7 cellular contexts compared by ENCODE assay signal in genomic region chr19:2302319-2303208, GRCh38. TPM values are rescaled to one million over a fixed set of nuclear protein-coding genes. Genes with fewer than 3 reads are reported as not detected.
DNase-seq lines count a peak whose midpoint lies in the region; ATAC-seq and TF ChIP-seq lines count a peak whose summit lies in the region.
"Had no signal": no experiment of that assay in that cellular context is flagged by ENCODE, and none has a peak within 500 bp of the region (broad histone marks: within the 10 kb centered on the region; RNA-seq: fewer than 3 reads in every experiment).

No MANE protein-coding gene starts in this region.

- no peak overlapping the region for H2AFZ ChIP-seq in PC-3 (ENCODE audit: low read length)

- in situ Hi-C loops in gastrocnemius medialis (cut with MboI; ENCODE audit: low sequenced_read_pairs in 4 of 4) = no loop called here

- H3K4me2 ChIP-seq in PC-3 (ENCODE audit: low read length) = no peak overlapping the region

- BruUV-seq in PC-3 (replicated peaks; lab: Mats Ljungman, UMichigan) = no TSS peak

- H3K9me3 ChIP-seq in WERI-Rb-1 (ENCODE audit: severe bottlenecking) (peaks cover 7% of the 10 kb centered on the region), gastrocnemius medialis (no peaks in the 10 kb centered on the region), PC-3 (ENCODE audit: low read length) (no peaks in the 10 kb centered on the region)

- peak overlapping the region; percentile 42; the same call in 1 of the 2 replicates for H3K27ac ChIP-seq in WERI-Rb-1
- no peak overlapping the region for H3K27ac ChIP-seq in gastrocnemius medialis
- H3K27ac ChIP-seq in PC-3 (ENCODE audit: low read length) = no peak overlapping the region

- H3F3A ChIP-seq in PC-3 (ENCODE audit: low read length, unreplicated experiment) = no peaks in the 10 kb centered on the region

- CTCF ChIA-PET in PC-3 (lab: Charles Lee) = no interaction called here

- H3K4me1 ChIP-seq in gastrocnemius medialis = peaks cover 0 to 3% of the 10 kb centered on the region in 2 donors
- no peaks in the 10 kb centered on the region for H3K4me1 ChIP-seq in PC-3 (ENCODE audit: insufficient read depth, low read length)

- DNase-seq in WERI-Rb-1 = no peak
- peak; percentile 38 for DNase-seq in germinal center (ENCODE audit: low spot score)
- peak; percentile 22 to 53 for DNase-seq in gastrocnemius medialis
- DNase-seq in NCI-H1092 (lab: John Stamatoyannopoulos, UW) = no peak
- DNase-seq in PC-3 = no peak
- DNase-seq in NK-92 treated with Interleukin-12 subunit alpha and Interleukin-12 subunit beta, amount 100 ng/mL, for 24 hours (lab: John Stamatoyannopoulos, UW) = no peak

- TF ChIP-seq CTCF in WERI-Rb-1 (IDR thresholded peaks at IDR 0.05; ENCODE audit: low read depth, low read length) (no peak), gastrocnemius medialis (IDR thresholded peaks at IDR 0.05 in 4 of 5, conservative IDR thresholded peaks at IDR 0.05 in 1 of 5) (no peak), PC-3 (conservative IDR thresholded peaks at IDR 0.05; ENCODE audit: low read depth, low read length) (no peak)

- H3K36me3 ChIP-seq in WERI-Rb-1 (no peaks in the 10 kb centered on the region), gastrocnemius medialis (no peaks in the 10 kb centered on the region), PC-3 (ENCODE audit: low read depth, low read length) (no peaks in the 10 kb centered on the region)

- no peaks in the 10 kb centered on the region for H3K27me3 ChIP-seq in WERI-Rb-1 (ENCODE audit: insufficient read depth, low read depth, severe bottlenecking)
- peaks cover 16 to 19% (median 16%) of the 10 kb centered on the region in 3 donors for H3K27me3 ChIP-seq in gastrocnemius medialis
- H3K27me3 ChIP-seq in PC-3 (ENCODE audit: low read length) = no peaks in the 10 kb centered on the region

- ATAC-seq in gastrocnemius medialis = peak; percentile 26 to 66
- ATAC-seq in PC-3 = no peak

- no peak overlapping the region for H3K9ac ChIP-seq in PC-3 (ENCODE audit: low read length)

- H4K20me1 ChIP-seq in PC-3 (ENCODE audit: low read length) = no peaks in the 10 kb centered on the region

- TF ChIP-seq POLR2A in gastrocnemius medialis (IDR thresholded peaks at IDR 0.05) = no peak

- no peaks in the 10 kb centered on the region for H3K9me2 ChIP-seq in PC-3 (replicated peaks; ENCODE audit: low read length)

- H3K4me3 ChIP-seq in WERI-Rb-1 (ENCODE audit: low read depth, low read length) (no peak overlapping the region), gastrocnemius medialis (peak overlapping the region in 1 of 4 donors; percentile 15), PC-3 (ENCODE audit: low read length) (no peak overlapping the region)

- no peaks in the 10 kb centered on the region for H3K79me2 ChIP-seq in PC-3 (ENCODE audit: low read length)

- POLR2A ChIA-PET in PC-3 (lab: Charles Lee; ENCODE audit: unreplicated experiment) = no interaction called here

- intact Hi-C loops in gastrocnemius medialis (cut with DNase I; ENCODE audit: low total_unique reads) (no loop called here), PC-3 (cut with micrococcal nuclease) (no loop called here)

RNA-seq across cellular contexts. Expression of gene LINGO3, which starts 5.4 kb away (rescaled TPM):
- total RNA-seq in gastrocnemius medialis (not detected), PC-3 (2014; rRNA removed) (0.58 TPM in 1 of 2 replicates, not detected in the other)
- total RNA-seq: M059J had no signal

RNA-seq across cellular contexts. Expression of gene PEAK3, which starts 20.6 kb away (rescaled TPM):
- total RNA-seq in gastrocnemius medialis = under 1 TPM in 1 of 4 donors, not detected in 3; 0.11 TPM
- not detected in 2 replicates for total RNA-seq in PC-3 (2014; rRNA removed)
- total RNA-seq: M059J had no signal

RNA-seq across cellular contexts. Expression of gene LSM7, which starts 25.8 kb away (rescaled TPM):
- 100 to 1,000 TPM in 1 of 4 donors, 10 to 100 TPM in 3; 70.0 to 109 (median 77.5) TPM for total RNA-seq in gastrocnemius medialis
- 204 and 282 TPM in 2 replicates for total RNA-seq in PC-3 (2014; rRNA removed)

RNA-seq across cellular contexts. Expression of gene SPPL2B, which starts 25.9 kb away (rescaled TPM):
- 10 to 100 TPM; 18.1 to 27.7 (median 23.2) TPM for total RNA-seq in gastrocnemius medialis
- 28.6 and 32.2 TPM in 2 replicates for total RNA-seq in PC-3 (2014; rRNA removed)

RNA-seq across cellular contexts. Expression of gene JSRP1, which starts 46.3 kb away (rescaled TPM):
- 100 to 1,000 TPM; 152 to 383 (median 303) TPM for total RNA-seq in gastrocnemius medialis
- not detected in 2 replicates for total RNA-seq in PC-3 (2014; rRNA removed)
- total RNA-seq: M059J had no signal

Comparison
In these comparisons a context has a peak if more than half of its experiments do, and no peak if none do; other contexts are left out.
1. DNase-seq: peak in germinal center (single experiment) and gastrocnemius medialis (2 of 2); none in WERI-Rb-1 (single experiment), NCI-H1092 (single experiment), PC-3 (single experiment) and NK-92 treated with Interleukin-12 subunit alpha and Interleukin-12 subunit beta, amount 100 ng/mL, for 24 hours (single experiment).